ENCODE assay signal across 8 cellular contexts in genomic region chr4:108466936-108467902, GRCh38.
A peak's percentile ranks its signal among the peaks of the same experiment; 100 is the strongest.
DNase-seq lines count a peak whose midpoint lies in the region; ATAC-seq, FAIRE-seq and TF ChIP-seq lines count a peak whose summit lies in the region.
"Had no signal": no experiment of that assay in that cellular context is flagged by ENCODE, and none has a peak within 500 bp of the region (broad histone marks: within the 10 kb centered on the region; RNA-seq: fewer than 3 reads in every experiment).

No MANE protein-coding gene starts in this region.

- DNase-seq in Jurkat, Clone E6-1 (ENCODE audit: low read depth, low spot score): peak; percentile 66
- DNase-seq in K562 (ENCODE audit: extremely low read depth in 1 of 4, low spot score in 3 of 4) (peak in 1 of 4 experiments; percentile 47), NOMO-1 treated with DMSO at 0.1 percent for 48 hours (lab: John Stamatoyannopoulos, UW; ENCODE audit: unreplicated experiment) (no peak), prostate gland (ENCODE audit: low spot score) (no peak)
- DNase-seq in stimulated activated CD8-positive, alpha-beta memory T cell treated with anti-CD3 and anti-CD28 coated beads, Interleukin-7, amount 100 ng/mL, for 48 hours (ENCODE audit: extremely low read depth in 1 of 2, low read depth in 1 of 2): peak; percentile 6 to 11

- WGBS in K562 (ENCODE audit: insufficient coverage, low coverage, missing lambda C conversion rate): 4% methylated on average over 7 of the region's 7 CpGs
- WGBS in prostate gland: 87% methylated on average over 7 of the region's 7 CpGs

- TF ChIP-seq CTCF in K562 (IDR thresholded peaks at IDR 0.05 in 2 of 3, conservative IDR thresholded peaks at IDR 0.05 in 1 of 3; ENCODE audit: insufficient read depth in 2 of 3, low read depth in 1 of 3, low read length in 3 of 3): no peak
- no peak for TF ChIP-seq CTCF in prostate gland (IDR thresholded peaks at IDR 0.05)

- peak overlapping the region; percentile 3 for H3K4me3 ChIP-seq in Jurkat, Clone E6-1 (ENCODE audit: low read length)
- H3K4me3 ChIP-seq in K562 (no peak overlapping the region), prostate gland (no peak overlapping the region)

- ATAC-seq in GM18505 (IDR thresholded peaks at IDR 0.05; ENCODE audit: unreplicated experiment) (peak; percentile 82), GM21737 (IDR thresholded peaks at IDR 0.05; ENCODE audit: unreplicated experiment) (peak; percentile 83), K562 (peak; percentile 42; the same call in 2 of the 3 replicates)

- in situ Hi-C loops in K562 (cut with MboI): no loop called here

- POLR2A ChIA-PET in K562 (lab: Yijun Ruan, JAX): no interaction called here

- H3K9me1 ChIP-seq in K562 (ENCODE audit: control insufficient read depth, insufficient read depth, low read length): no peaks in the 10 kb centered on the region

- no peaks in the 10 kb centered on the region; a peak in 1 of 5 replicates for H3K4me1 ChIP-seq in K562 (replicated peaks in 1 of 2; ENCODE audit: control insufficient read depth in 2 of 2, insufficient read depth in 2 of 2, low read length in 2 of 2)
- no peaks in the 10 kb centered on the region for H3K4me1 ChIP-seq in prostate gland (replicated peaks)

- no peak for TF ChIP-seq RAD21 in K562 (CRISPR knock-in tag; conservative IDR thresholded peaks at IDR 0.05 in 1 of 2, IDR thresholded peaks at IDR 0.05 in 1 of 2)

- no peak for FAIRE-seq in K562 (lab: Jason Lieb, UNC)
- FAIRE-seq: TTC549 had no signal

- CTCF ChIA-PET in K562 (lab: Yijun Ruan, JAX; ENCODE audit: low intra/inter-chr PET ratio): no interaction called here

- no peak overlapping the region for H3K4me2 ChIP-seq in K562 (ENCODE audit: insufficient read depth, low read length)

- H3K36me3 ChIP-seq in K562 (ENCODE audit: control insufficient read depth, insufficient read depth, low read length) (no peaks in the 10 kb centered on the region), prostate gland (no peaks in the 10 kb centered on the region)

- no peak for TF ChIP-seq EP300 in K562 (IDR thresholded peaks at IDR 0.05; ENCODE audit: low read length)

- no TSS peak for BruUV-seq in K562 (replicated peaks; lab: Mats Ljungman, UMichigan)

- H3K27me3 ChIP-seq in K562 (ENCODE audit: control insufficient read depth in 2 of 2, insufficient read depth in 2 of 2, low read length in 2 of 2) (peaks cover 11 to 16% of the 10 kb centered on the region in 2 experiments), prostate gland (replicated peaks; ENCODE audit: insufficient read depth) (peaks cover 4% of the 10 kb centered on the region)

- no peak overlapping the region for H3K27ac ChIP-seq in K562 (ENCODE audit: extremely low read depth, low read depth, low read length)
- H3K27ac ChIP-seq in prostate gland: no peak overlapping the region

- intact Hi-C loops in K562 (cut with micrococcal nuclease) (no loop called here), prostate gland (cut with DNase I) (no loop called here)

- no peak overlapping the region for H2AFZ ChIP-seq in K562 (ENCODE audit: low read depth, low read length)

- H4K20me1 ChIP-seq in K562 (replicated peaks; ENCODE audit: control insufficient read depth, insufficient read depth, low read length): no peaks in the 10 kb centered on the region

- no peaks in the 10 kb centered on the region for H3K79me2 ChIP-seq in K562 (ENCODE audit: control insufficient read depth, insufficient read depth, low read length)

- H3K9ac ChIP-seq in K562 (ENCODE audit: insufficient read depth in 1 of 2, low read depth in 2 of 2, low read length in 2 of 2): no peak overlapping the region

- no peaks in the 10 kb centered on the region for H3K9me3 ChIP-seq in K562 (replicated peaks; ENCODE audit: control insufficient read depth, insufficient read depth, low read depth, low read length)
- no peaks in the 10 kb centered on the region for H3K9me3 ChIP-seq in prostate gland

- TF ChIP-seq POLR2A in GM18505 (IDR thresholded peaks at IDR 0.05; ENCODE audit: borderline replicate concordance, extremely low read depth, insufficient read depth, insufficient read length): no peak
- no peak for TF ChIP-seq POLR2A in K562 (conservative IDR thresholded peaks at IDR 0.05)
- TF ChIP-seq POLR2A in prostate gland (IDR thresholded peaks at IDR 0.05): no peak

TF ChIP-seq in K562, 482 proteins besides CTCF, POLR2A, EP300 and RAD21:
- TF ChIP-seq, protein P1, sequence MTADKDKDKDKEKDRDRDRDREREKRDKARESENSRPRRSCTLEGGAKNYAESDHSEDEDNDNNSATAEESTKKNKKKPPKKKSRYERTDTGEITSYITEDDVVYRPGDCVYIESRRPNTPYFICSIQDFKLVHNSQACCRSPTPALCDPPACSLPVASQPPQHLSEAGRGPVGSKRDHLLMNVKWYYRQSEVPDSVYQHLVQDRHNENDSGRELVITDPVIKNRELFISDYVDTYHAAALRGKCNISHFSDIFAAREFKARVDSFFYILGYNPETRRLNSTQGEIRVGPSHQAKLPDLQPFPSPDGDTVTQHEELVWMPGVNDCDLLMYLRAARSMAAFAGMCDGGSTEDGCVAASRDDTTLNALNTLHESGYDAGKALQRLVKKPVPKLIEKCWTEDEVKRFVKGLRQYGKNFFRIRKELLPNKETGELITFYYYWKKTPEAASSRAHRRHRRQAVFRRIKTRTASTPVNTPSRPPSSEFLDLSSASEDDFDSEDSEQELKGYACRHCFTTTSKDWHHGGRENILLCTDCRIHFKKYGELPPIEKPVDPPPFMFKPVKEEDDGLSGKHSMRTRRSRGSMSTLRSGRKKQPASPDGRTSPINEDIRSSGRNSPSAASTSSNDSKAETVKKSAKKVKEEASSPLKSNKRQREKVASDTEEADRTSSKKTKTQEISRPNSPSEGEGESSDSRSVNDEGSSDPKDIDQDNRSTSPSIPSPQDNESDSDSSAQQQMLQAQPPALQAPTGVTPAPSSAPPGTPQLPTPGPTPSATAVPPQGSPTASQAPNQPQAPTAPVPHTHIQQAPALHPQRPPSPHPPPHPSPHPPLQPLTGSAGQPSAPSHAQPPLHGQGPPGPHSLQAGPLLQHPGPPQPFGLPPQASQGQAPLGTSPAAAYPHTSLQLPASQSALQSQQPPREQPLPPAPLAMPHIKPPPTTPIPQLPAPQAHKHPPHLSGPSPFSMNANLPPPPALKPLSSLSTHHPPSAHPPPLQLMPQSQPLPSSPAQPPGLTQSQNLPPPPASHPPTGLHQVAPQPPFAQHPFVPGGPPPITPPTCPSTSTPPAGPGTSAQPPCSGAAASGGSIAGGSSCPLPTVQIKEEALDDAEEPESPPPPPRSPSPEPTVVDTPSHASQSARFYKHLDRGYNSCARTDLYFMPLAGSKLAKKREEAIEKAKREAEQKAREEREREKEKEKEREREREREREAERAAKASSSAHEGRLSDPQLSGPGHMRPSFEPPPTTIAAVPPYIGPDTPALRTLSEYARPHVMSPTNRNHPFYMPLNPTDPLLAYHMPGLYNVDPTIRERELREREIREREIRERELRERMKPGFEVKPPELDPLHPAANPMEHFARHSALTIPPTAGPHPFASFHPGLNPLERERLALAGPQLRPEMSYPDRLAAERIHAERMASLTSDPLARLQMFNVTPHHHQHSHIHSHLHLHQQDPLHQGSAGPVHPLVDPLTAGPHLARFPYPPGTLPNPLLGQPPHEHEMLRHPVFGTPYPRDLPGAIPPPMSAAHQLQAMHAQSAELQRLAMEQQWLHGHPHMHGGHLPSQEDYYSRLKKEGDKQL (CRISPR knock-in tag; IDR thresholded peaks at IDR 0.05; ENCODE audit: borderline replicate concordance): no peak
- TF ChIP-seq MCM5 (IDR thresholded peaks at IDR 0.05; ENCODE audit: low read depth): no peak
- TF ChIP-seq ZBED1 (IDR thresholded peaks at IDR 0.05): no peak
- no peak for TF ChIP-seq KLF10 (CRISPR knock-in tag; IDR thresholded peaks at IDR 0.05)
- no peak for TF ChIP-seq TSC22D4 (tag; IDR thresholded peaks at IDR 0.05)
- TF ChIP-seq MEF2D (tag; conservative IDR thresholded peaks at IDR 0.05; ENCODE audit: low read depth): no peak
- TF ChIP-seq CXXC5 (CRISPR knock-in tag; IDR thresholded peaks at IDR 0.05): no peak
- TF ChIP-seq ZZZ3 (IDR thresholded peaks at IDR 0.05): no peak
- no peak for TF ChIP-seq ZSCAN29 (IDR thresholded peaks at IDR 0.05)
- TF ChIP-seq, protein P2, sequence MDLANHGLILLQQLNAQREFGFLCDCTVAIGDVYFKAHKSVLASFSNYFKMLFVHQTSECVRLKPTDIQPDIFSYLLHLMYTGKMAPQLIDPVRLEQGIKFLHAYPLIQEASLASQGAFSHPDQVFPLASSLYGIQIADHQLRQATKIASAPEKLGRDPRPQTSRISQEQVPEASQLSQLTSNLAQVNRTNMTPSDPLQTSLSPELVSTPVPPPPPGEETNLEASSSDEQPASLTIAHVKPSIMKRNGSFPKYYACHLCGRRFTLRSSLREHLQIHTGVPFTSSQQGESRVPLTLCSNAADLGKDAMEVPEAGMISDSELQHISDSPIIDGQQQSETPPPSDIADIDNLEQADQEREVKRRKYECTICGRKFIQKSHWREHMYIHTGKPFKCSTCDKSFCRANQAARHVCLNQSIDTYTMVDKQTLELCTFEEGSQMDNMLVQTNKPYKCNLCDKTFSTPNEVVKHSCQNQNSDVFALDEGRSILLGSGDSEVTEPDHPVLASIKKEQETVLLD (IDR thresholded peaks at IDR 0.05): no peak
- no peak for TF ChIP-seq LCOR (CRISPR knock-in tag; IDR thresholded peaks at IDR 0.05)

Comparison
In these comparisons a context has a peak if more than half of its experiments do, and no peak if none do; other contexts are left out.
1. DNase-seq: peak in Jurkat, Clone E6-1 (single experiment) and stimulated activated CD8-positive, alpha-beta memory T cell treated with anti-CD3 and anti-CD28 coated beads, Interleukin-7, amount 100 ng/mL, for 48 hours (2 of 2); none in NOMO-1 treated with DMSO at 0.1 percent for 48 hours (single experiment) and prostate gland (single experiment).
2. Peak in every context shown above with its lines, with median percentiles within 50 percentile points of each other: ATAC-seq.